22 cellular contexts compared by ENCODE assay signal in the genomic region with DNA sequence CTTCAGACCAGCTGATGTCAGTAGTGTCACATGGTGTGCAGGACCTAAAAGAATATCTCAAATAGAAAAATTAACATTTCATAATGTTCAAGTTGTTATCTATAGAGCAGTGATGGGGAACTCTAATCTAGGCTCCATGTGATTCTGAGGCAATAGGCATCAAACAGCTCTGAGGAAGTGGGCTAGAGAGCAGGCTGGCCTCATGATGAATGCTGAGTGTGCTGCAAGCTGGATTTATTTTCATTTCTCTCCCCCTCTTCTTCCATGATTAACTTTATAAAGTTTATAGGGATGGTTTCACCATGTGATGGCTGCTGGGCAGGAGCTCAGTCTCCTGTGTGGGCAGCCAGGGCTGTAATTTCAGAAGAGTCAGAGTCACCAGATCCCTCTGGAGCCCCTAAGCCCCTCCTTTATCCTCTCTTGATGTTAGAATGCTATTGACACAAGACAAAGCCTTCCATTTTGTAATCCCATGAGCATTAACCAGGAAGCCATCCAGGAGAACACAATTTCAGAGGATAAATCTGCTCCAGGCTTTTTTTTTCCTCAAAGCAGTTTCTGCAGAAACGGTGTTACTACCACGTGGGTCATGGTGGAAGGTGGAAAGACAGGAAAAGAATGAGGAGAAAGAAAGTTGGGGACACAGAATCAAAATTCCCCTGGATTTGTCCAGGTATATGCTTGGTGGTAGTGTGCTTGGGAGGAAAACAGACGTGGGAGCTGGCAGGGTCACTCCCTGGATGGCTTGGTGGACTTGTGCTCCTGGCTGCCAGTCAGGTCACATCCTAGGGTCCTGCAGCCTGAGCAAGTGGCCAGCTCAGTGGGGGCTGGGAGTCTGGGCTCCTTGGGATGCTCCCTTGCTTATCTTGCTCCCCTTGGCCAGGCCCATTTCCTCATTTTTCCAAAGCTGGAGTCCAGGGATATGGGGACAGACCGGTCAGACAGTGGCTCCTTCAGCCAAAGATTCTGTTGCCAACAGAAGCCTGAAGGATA.
DNase-seq lines count a peak whose midpoint lies in the region; ATAC-seq and TF ChIP-seq lines count a peak whose summit lies in the region.
"Had no signal": no experiment of that assay in that cellular context is flagged by ENCODE, and none has a peak within 500 bp of the region (broad histone marks: within the 10 kb centered on the region; RNA-seq: fewer than 3 reads in every experiment).

No MANE protein-coding gene starts in this region.

- no peaks in the 10 kb centered on the region for H3K27me3 ChIP-seq in H7 (ENCODE audit: control insufficient read depth, insufficient read depth, low read length)
- H3K27me3 ChIP-seq: thyroid gland had no signal

- DNase-seq in COLO829 (ENCODE audit: low spot score) (peak; percentile 92), SK-MEL-5 (ENCODE audit: low read depth, low spot score) (peak; percentile 96), fibroblast of the aortic adventitia (ENCODE audit: low read depth) (peak; percentile 49), skeletal muscle cell (ENCODE audit: low read depth) (peak; percentile 43), inferior parietal cortex (ENCODE audit: extremely low spot score) (no peak), H7 (no peak)
- DNase-seq: ACHN; activated CD4-positive, alpha-beta T cell treated with anti-CD3 and anti-CD28 coated beads for 48 hours; activated effector memory CD4-positive, alpha-beta T cell treated with anti-CD3 and anti-CD28 coated beads, Interleukin-2, amount 50 U/mL, for 16 hours; activated naive CD8-positive, alpha-beta T cell treated with anti-CD3 and anti-CD28 coated beads, Interleukin-2, amount 10 ng/mL, durations not matched to agents 7 days and 5 days; activated T-cell treated with anti-CD3 and anti-CD28 coated beads, Interleukin-2, amount 50 U/mL, for 1 hour; cerebellar nuclear complex; left colon; NCI-H1105; NCI-H1930; PC-3; Right ventricle myocardium superior; stimulated activated naive CD4-positive, alpha-beta T cell treated with Interleukin-2 at 50 U/mL for 16 hours; thyroid gland had no signal

- no peak for ATAC-seq in GM19463 (IDR thresholded peaks at IDR 0.05; ENCODE audit: unreplicated experiment)
- ATAC-seq: K562, left colon, PC-3 had no signal

- H3K4me3 ChIP-seq in fibroblast of the aortic adventitia (ENCODE audit: low read depth, low read length) (no peak overlapping the region), skeletal muscle cell (ENCODE audit: low read depth, low read length) (no peak overlapping the region), H7 (ENCODE audit: insufficient read depth, low read depth, low read length) (no peak overlapping the region)
- H3K4me3 ChIP-seq: K562, prostate gland, thyroid gland had no signal

- no peak for TF ChIP-seq CTCF in fibroblast of the aortic adventitia (IDR thresholded peaks at IDR 0.05; ENCODE audit: insufficient read depth, low read length)

- in situ Hi-C loops in SK-MEL-5 (cut with HindIII; ENCODE audit: low pct_unique_long_range_greater_than_20kb, low sequenced_read_pairs) = no loop called here

- H3K36me3 ChIP-seq in H7 (replicated peaks; ENCODE audit: control insufficient read depth, insufficient read depth, low read length) = no peaks in the 10 kb centered on the region
- H3K36me3 ChIP-seq: prostate gland, thyroid gland had no signal

Comparison
In these comparisons a context has a peak if more than half of its experiments do, and no peak if none do; other contexts are left out.
1. DNase-seq: peak in COLO829 (single experiment), SK-MEL-5 (single experiment), fibroblast of the aortic adventitia (single experiment) and skeletal muscle cell (single experiment); none in inferior parietal cortex (single experiment) and H7 (single experiment).